Comparison of ENCODE assay signal across 1 cellular context in the genomic region with DNA sequence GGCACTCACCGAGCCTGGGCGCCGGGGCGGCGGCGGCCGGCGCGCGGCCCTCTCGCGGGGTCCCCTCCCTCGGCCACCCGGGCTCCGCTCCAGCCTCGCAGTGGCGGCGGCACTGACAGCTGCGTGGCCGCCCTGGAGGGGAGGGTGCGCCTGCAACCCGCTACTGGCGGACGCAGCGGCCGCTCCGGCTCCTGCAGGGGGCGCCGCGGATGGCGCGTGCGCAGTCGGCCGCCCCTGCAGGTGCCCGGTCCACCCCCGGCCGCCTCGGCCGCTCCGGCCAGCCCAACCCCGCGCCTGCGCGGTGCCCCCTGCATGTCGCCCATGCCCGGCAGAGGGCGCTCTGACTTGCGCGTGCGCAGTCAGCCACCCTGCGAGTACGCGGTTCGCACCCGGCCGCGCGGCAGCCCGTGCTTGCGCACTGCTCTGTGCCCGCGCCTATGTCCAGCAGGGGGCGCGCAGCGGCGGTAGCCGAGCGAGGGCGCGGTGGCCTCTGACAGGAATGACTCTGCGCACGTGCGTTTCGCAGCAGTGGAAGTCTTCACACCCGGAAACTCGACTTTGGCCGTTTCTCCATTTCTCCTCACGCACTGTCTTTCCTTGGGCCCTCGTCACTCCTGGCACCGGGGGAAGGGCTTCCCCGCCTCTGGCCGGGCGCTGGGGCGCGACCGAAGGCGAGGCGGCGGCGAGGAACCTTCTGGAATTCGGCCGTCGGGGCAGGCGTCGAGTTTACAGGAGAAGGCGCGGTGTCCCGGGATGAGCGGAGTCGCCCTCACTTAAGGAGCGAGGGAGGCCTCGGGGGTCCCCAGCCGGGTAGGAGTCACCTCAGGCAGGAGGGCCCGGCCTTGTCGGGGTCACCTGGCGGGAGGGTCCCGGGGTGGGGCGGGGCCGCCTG.
TF ChIP-seq lines count a peak whose summit lies in the region.

A gene (minus strand): TSS at position 165 of the 892 bp plus-strand sequence. CDS start 14,262 bp downstream, outside the sequence.

TF ChIP-seq in HepG2, 621 proteins besides CTCF, POLR2A, EP300 and RAD21 (continued from another document and continues in another):
- TF ChIP-seq, protein P1, sequence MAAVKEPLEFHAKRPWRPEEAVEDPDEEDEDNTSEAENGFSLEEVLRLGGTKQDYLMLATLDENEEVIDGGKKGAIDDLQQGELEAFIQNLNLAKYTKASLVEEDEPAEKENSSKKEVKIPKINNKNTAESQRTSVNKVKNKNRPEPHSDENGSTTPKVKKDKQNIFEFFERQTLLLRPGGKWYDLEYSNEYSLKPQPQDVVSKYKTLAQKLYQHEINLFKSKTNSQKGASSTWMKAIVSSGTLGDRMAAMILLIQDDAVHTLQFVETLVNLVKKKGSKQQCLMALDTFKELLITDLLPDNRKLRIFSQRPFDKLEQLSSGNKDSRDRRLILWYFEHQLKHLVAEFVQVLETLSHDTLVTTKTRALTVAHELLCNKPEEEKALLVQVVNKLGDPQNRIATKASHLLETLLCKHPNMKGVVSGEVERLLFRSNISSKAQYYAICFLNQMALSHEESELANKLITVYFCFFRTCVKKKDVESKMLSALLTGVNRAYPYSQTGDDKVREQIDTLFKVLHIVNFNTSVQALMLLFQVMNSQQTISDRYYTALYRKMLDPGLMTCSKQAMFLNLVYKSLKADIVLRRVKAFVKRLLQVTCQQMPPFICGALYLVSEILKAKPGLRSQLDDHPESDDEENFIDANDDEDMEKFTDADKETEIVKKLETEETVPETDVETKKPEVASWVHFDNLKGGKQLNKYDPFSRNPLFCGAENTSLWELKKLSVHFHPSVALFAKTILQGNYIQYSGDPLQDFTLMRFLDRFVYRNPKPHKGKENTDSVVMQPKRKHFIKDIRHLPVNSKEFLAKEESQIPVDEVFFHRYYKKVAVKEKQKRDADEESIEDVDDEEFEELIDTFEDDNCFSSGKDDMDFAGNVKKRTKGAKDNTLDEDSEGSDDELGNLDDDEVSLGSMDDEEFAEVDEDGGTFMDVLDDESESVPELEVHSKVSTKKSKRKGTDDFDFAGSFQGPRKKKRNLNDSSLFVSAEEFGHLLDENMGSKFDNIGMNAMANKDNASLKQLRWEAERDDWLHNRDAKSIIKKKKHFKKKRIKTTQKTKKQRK (IDR thresholded peaks at IDR 0.05; ENCODE audit: low read length) = no peak
- TF ChIP-seq ZNF75D (CRISPR knock-in tag; IDR thresholded peaks at IDR 0.05; ENCODE audit: borderline replicate concordance) = no peak; the same call in 1 of the 2 replicates
- peak; percentile 96 for TF ChIP-seq CAMTA2 (CRISPR knock-in tag; IDR thresholded peaks at IDR 0.05; ENCODE audit: borderline replicate concordance)
- TF ChIP-seq ZNF629 (CRISPR knock-in tag; conservative IDR thresholded peaks at IDR 0.05) = peak; percentile 49; the same call in 1 of the 2 replicates
- TF ChIP-seq, protein P2, sequence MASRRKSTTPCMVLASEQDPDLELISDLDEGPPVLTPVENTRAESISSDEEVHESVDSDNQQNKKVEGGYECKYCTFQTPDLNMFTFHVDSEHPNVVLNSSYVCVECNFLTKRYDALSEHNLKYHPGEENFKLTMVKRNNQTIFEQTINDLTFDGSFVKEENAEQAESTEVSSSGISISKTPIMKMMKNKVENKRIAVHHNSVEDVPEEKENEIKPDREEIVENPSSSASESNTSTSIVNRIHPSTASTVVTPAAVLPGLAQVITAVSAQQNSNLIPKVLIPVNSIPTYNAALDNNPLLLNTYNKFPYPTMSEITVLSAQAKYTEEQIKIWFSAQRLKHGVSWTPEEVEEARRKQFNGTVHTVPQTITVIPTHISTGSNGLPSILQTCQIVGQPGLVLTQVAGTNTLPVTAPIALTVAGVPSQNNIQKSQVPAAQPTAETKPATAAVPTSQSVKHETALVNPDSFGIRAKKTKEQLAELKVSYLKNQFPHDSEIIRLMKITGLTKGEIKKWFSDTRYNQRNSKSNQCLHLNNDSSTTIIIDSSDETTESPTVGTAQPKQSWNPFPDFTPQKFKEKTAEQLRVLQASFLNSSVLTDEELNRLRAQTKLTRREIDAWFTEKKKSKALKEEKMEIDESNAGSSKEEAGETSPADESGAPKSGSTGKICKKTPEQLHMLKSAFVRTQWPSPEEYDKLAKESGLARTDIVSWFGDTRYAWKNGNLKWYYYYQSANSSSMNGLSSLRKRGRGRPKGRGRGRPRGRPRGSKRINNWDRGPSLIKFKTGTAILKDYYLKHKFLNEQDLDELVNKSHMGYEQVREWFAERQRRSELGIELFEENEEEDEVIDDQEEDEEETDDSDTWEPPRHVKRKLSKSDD (CRISPR knock-in tag; IDR thresholded peaks at IDR 0.05; ENCODE audit: low read depth) = peak; percentile 97
- TF ChIP-seq NFIB (CRISPR knock-in tag; IDR thresholded peaks at IDR 0.05; ENCODE audit: borderline replicate concordance) = no peak
- no peak for TF ChIP-seq ZNF652 (CRISPR knock-in tag; IDR thresholded peaks at IDR 0.05; ENCODE audit: borderline replicate concordance, low read depth)
- 0 out of 2 replicates have a peak, but pooled peaks have one; percentile 41 for TF ChIP-seq ZFP1 (CRISPR knock-in tag; IDR thresholded peaks at IDR 0.05)
- peak; percentile 72 for TF ChIP-seq ONECUT2 (CRISPR knock-in tag; IDR thresholded peaks at IDR 0.05)
- TF ChIP-seq HOXA9 (CRISPR knock-in tag; IDR thresholded peaks at IDR 0.05; ENCODE audit: borderline replicate concordance) = peak; percentile 90; the same call in 1 of the 2 replicates
- TF ChIP-seq ZSCAN20 (CRISPR knock-in tag; IDR thresholded peaks at IDR 0.05; ENCODE audit: borderline replicate concordance) = peak; percentile 98
- TF ChIP-seq ZNF350 (CRISPR knock-in tag; IDR thresholded peaks at IDR 0.05; ENCODE audit: borderline replicate concordance, low read depth) = peak; percentile 83
- TF ChIP-seq, protein P3, sequence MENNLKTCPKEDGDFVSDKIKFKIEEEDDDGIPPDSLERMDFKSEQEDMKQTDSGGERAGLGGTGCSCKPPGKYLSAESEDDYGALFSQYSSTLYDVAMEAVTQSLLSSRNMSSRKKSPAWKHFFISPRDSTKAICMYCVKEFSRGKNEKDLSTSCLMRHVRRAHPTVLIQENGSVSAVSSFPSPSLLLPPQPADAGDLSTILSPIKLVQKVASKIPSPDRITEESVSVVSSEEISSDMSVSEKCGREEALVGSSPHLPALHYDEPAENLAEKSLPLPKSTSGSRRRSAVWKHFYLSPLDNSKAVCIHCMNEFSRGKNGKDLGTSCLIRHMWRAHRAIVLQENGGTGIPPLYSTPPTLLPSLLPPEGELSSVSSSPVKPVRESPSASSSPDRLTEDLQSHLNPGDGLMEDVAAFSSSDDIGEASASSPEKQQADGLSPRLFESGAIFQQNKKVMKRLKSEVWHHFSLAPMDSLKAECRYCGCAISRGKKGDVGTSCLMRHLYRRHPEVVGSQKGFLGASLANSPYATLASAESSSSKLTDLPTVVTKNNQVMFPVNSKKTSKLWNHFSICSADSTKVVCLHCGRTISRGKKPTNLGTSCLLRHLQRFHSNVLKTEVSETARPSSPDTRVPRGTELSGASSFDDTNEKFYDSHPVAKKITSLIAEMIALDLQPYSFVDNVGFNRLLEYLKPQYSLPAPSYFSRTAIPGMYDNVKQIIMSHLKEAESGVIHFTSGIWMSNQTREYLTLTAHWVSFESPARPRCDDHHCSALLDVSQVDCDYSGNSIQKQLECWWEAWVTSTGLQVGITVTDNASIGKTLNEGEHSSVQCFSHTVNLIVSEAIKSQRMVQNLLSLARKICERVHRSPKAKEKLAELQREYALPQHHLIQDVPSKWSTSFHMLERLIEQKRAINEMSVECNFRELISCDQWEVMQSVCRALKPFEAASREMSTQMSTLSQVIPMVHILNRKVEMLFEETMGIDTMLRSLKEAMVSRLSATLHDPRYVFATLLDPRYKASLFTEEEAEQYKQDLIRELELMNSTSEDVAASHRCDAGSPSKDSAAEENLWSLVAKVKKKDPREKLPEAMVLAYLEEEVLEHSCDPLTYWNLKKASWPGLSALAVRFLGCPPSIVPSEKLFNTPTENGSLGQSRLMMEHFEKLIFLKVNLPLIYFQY (CRISPR knock-in tag; IDR thresholded peaks at IDR 0.05; ENCODE audit: borderline replicate concordance) = peak; percentile 72
- TF ChIP-seq, protein P4, sequence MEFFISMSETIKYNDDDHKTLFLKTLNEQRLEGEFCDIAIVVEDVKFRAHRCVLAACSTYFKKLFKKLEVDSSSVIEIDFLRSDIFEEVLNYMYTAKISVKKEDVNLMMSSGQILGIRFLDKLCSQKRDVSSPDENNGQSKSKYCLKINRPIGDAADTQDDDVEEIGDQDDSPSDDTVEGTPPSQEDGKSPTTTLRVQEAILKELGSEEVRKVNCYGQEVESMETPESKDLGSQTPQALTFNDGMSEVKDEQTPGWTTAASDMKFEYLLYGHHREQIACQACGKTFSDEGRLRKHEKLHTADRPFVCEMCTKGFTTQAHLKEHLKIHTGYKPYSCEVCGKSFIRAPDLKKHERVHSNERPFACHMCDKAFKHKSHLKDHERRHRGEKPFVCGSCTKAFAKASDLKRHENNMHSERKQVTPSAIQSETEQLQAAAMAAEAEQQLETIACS (CRISPR knock-in tag; IDR thresholded peaks at IDR 0.05) = peak; percentile 97
- peak; percentile 72 for TF ChIP-seq ZFAT (CRISPR knock-in tag; conservative IDR thresholded peaks at IDR 0.05)
- TF ChIP-seq ZNF781 (CRISPR knock-in tag; IDR thresholded peaks at IDR 0.05; ENCODE audit: borderline replicate concordance, not compliant biosample characterization) = peak; percentile 98
- peak; percentile 86; the same call in 1 of the 2 replicates for TF ChIP-seq NFKBIZ (CRISPR knock-in tag; IDR thresholded peaks at IDR 0.05)
- TF ChIP-seq, protein P5, sequence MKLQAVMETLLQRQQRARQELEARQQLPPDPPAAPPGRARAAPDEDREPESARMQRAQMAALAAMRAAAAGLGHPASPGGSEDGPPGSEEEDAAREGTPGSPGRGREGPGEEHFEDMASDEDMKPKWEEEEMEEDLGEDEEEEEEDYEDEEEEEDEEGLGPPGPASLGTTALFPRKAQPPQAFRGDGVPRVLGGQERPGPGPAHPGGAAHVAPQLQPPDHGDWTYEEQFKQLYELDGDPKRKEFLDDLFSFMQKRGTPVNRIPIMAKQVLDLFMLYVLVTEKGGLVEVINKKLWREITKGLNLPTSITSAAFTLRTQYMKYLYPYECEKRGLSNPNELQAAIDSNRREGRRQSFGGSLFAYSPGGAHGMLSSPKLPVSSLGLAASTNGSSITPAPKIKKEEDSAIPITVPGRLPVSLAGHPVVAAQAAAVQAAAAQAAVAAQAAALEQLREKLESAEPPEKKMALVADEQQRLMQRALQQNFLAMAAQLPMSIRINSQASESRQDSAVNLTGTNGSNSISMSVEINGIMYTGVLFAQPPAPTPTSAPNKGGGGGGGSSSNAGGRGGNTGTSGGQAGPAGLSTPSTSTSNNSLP (IDR thresholded peaks at IDR 0.05; ENCODE audit: low read depth, low read length) = no peak
- peak; percentile 79 for TF ChIP-seq PPARG (CRISPR knock-in tag; conservative IDR thresholded peaks at IDR 0.05)
- peak; percentile 98 for TF ChIP-seq NFATC3 (CRISPR knock-in tag; IDR thresholded peaks at IDR 0.05)
- TF ChIP-seq ZNF232 (CRISPR knock-in tag; IDR thresholded peaks at IDR 0.05; ENCODE audit: borderline replicate concordance) = peak; percentile 98
- peak; percentile 87; the same call in 1 of the 2 replicates for TF ChIP-seq ARID2 (CRISPR knock-in tag; IDR thresholded peaks at IDR 0.05; ENCODE audit: borderline replicate concordance)
- peak; percentile 79 for TF ChIP-seq JUNB (CRISPR knock-in tag; IDR thresholded peaks at IDR 0.05; ENCODE audit: borderline replicate concordance)
- no peak for TF ChIP-seq ATM (IDR thresholded peaks at IDR 0.05; ENCODE audit: borderline replicate concordance)
- TF ChIP-seq, protein P6, sequence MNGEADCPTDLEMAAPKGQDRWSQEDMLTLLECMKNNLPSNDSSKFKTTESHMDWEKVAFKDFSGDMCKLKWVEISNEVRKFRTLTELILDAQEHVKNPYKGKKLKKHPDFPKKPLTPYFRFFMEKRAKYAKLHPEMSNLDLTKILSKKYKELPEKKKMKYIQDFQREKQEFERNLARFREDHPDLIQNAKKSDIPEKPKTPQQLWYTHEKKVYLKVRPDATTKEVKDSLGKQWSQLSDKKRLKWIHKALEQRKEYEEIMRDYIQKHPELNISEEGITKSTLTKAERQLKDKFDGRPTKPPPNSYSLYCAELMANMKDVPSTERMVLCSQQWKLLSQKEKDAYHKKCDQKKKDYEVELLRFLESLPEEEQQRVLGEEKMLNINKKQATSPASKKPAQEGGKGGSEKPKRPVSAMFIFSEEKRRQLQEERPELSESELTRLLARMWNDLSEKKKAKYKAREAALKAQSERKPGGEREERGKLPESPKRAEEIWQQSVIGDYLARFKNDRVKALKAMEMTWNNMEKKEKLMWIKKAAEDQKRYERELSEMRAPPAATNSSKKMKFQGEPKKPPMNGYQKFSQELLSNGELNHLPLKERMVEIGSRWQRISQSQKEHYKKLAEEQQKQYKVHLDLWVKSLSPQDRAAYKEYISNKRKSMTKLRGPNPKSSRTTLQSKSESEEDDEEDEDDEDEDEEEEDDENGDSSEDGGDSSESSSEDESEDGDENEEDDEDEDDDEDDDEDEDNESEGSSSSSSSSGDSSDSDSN (CRISPR knock-in tag; IDR thresholded peaks at IDR 0.05) = no peak
- TF ChIP-seq FIP1L1 (IDR thresholded peaks at IDR 0.05; ENCODE audit: borderline replicate concordance, insufficient read depth, low read depth, low read length) = no peak
- no peak for TF ChIP-seq MAFF (IDR thresholded peaks at IDR 0.05; ENCODE audit: low read depth, low read length)
- TF ChIP-seq HOXD1 (CRISPR knock-in tag; IDR thresholded peaks at IDR 0.05) = peak; percentile 96
- no peak for TF ChIP-seq ZNF674 (CRISPR knock-in tag; IDR thresholded peaks at IDR 0.05; ENCODE audit: low read depth)
- TF ChIP-seq ZNF670 (CRISPR knock-in tag; IDR thresholded peaks at IDR 0.05; ENCODE audit: borderline replicate concordance) = no peak; the same call in 1 of the 2 replicates
- no peak for TF ChIP-seq HNRNPH1 (optimal IDR thresholded peaks at IDR 0.05; ENCODE audit: low read depth, low read length)
- TF ChIP-seq RAD51 (IDR thresholded peaks at IDR 0.05; ENCODE audit: borderline replicate concordance) = no peak
- TF ChIP-seq MYC (CRISPR knock-in tag; IDR thresholded peaks at IDR 0.05; ENCODE audit: borderline replicate concordance) = peak; percentile 97
- TF ChIP-seq ETV5 (CRISPR knock-in tag; IDR thresholded peaks at IDR 0.05; ENCODE audit: borderline replicate concordance) = peak; percentile 60; the same call in 1 of the 2 replicates
- TF ChIP-seq, protein P7, sequence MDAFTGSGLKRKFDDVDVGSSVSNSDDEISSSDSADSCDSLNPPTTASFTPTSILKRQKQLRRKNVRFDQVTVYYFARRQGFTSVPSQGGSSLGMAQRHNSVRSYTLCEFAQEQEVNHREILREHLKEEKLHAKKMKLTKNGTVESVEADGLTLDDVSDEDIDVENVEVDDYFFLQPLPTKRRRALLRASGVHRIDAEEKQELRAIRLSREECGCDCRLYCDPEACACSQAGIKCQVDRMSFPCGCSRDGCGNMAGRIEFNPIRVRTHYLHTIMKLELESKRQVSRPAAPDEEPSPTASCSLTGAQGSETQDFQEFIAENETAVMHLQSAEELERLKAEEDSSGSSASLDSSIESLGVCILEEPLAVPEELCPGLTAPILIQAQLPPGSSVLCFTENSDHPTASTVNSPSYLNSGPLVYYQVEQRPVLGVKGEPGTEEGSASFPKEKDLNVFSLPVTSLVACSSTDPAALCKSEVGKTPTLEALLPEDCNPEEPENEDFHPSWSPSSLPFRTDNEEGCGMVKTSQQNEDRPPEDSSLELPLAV (CRISPR knock-in tag; conservative IDR thresholded peaks at IDR 0.05; ENCODE audit: low read depth) = peak; percentile 93
- no peak for TF ChIP-seq ZNF850 (CRISPR knock-in tag; conservative IDR thresholded peaks at IDR 0.05)
- TF ChIP-seq ZNF432 (CRISPR knock-in tag; IDR thresholded peaks at IDR 0.05; ENCODE audit: borderline replicate concordance) = no peak
- peak; percentile 97 for TF ChIP-seq ZNF546 (CRISPR knock-in tag; conservative IDR thresholded peaks at IDR 0.05)
- no peak for TF ChIP-seq SMARCE1 (IDR thresholded peaks at IDR 0.05; ENCODE audit: borderline replicate concordance)
- peak; percentile 80; the same call in 1 of the 2 replicates for TF ChIP-seq RXRB (CRISPR knock-in tag; IDR thresholded peaks at IDR 0.05; ENCODE audit: borderline replicate concordance)
